17 cellular contexts compared by ENCODE assay signal in the genomic region with DNA sequence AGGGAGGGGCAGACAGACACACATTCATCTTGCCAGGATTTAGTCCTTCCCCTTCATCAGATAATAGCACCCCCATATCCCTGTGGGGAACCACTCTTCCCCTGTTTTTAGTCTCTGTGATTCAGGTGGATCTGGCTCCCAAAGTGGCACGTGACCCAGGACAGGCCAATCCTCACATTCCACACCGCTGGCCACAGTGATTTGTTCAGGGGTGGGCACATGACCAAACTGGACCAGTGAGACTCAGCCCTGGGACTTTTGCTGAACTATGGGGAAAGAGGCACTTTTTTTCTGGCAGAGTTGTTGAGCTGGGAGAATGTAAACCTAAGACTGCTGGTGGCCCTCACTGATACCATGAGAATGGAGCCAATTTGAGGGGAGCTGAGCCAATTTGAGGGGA.
"Had no signal": no experiment of that assay in that cellular context is flagged by ENCODE, and none has a peak within 500 bp of the region (broad histone marks: within the 10 kb centered on the region; RNA-seq: fewer than 3 reads in every experiment).

No MANE protein-coding gene starts in this region.

- H3K9me3 ChIP-seq: upper lobe of left lung had no signal

- H3K9ac ChIP-seq: parathyroid adenoma had no signal

- ATAC-seq: left lobe of liver had no signal

- H3K4me1 ChIP-seq: parathyroid adenoma had no signal

- H3K4me3 ChIP-seq: dorsolateral prefrontal cortex, upper lobe of left lung had no signal

- DNase-seq: activated CD4-positive, CD25-positive, alpha-beta regulatory T cell; activated naive CD4-positive, alpha-beta T cell treated with Interleukin-2 at 50 U/mL for 16 hours; anterior cingulate cortex; cerebellar nuclear complex; dorsolateral prefrontal cortex; endodermal cell; erythroblast; midbrain; retina; stimulated activated CD4-positive, alpha-beta T cell treated with anti-CD3 and anti-CD28 coated beads, Interleukin-15, amount 100 ng/mL, for 24 hours; stimulated activated CD4-positive, alpha-beta T cell treated with anti-CD3 and anti-CD28 coated beads, Interleukin-4, amount 100 ng/mL, for 1 hour; stimulated activated naive CD4-positive, alpha-beta T cell; T-helper 2 cell; upper lobe of left lung had no signal

- H2AFZ ChIP-seq: parathyroid adenoma had no signal

- H3K4me3 Mint-ChIP-seq: endodermal cell, neural crest cell had no signal

- H3K9me3 Mint-ChIP-seq: endodermal cell, neural crest cell had no signal

- H3K27ac Mint-ChIP-seq: endodermal cell had no signal

- H3K27me3 ChIP-seq: dorsolateral prefrontal cortex, upper lobe of left lung had no signal

- H3K27ac ChIP-seq: parathyroid adenoma had no signal

- H3K79me2 ChIP-seq: parathyroid adenoma had no signal

- H3K36me3 ChIP-seq: upper lobe of left lung had no signal
